In genomic region chr10:69451209-69451783, GRCh38 we compare ENCODE assay signal across 8 cellular contexts. TPM values are rescaled to one million over a fixed set of nuclear protein-coding genes. Genes with fewer than 3 reads are reported as not detected.
A peak's percentile ranks its signal among the peaks of the same experiment; 100 is the strongest.
DNase-seq lines count a peak whose midpoint lies in the region; ATAC-seq and TF ChIP-seq lines count a peak whose summit lies in the region.

TSPAN15 (plus strand) TSS chr10:69451465; CDS start chr10:69451595, 130 bp downstream.

- peak within 1 kb of the TSS; percentile 95 for H3K4me2 ChIP-seq in HCT116 (ENCODE audit: low read length)

- 0 out of 2 replicates have a peak, but pooled peaks cover 4% of the 10 kb centered on the region for H3K79me2 ChIP-seq in HCT116 (ENCODE audit: insufficient read depth, low read length)

- no peak within 1 kb of the TSS for H2AFZ ChIP-seq in HCT116 (ENCODE audit: low read depth, low read length, poor library complexity, severe bottlenecking)

- H3K4me3 ChIP-seq in HCT116 (replicated peaks in 1 of 2; ENCODE audit: low read depth in 1 of 2, low read length in 2 of 2) (peak within 1 kb of the TSS; percentile 73 to 82), right cardiac atrium (ENCODE audit: low read length) (peak within 1 kb of the TSS; percentile 80), prostate gland (peak within 1 kb of the TSS; percentile 60 to 73), upper lobe of left lung (peak within 1 kb of the TSS; percentile 42 to 83 (median 70))

- H4K20me1 ChIP-seq in HCT116 (ENCODE audit: insufficient read depth) = no peaks in the 10 kb centered on the region

- ATAC-seq in HCT116 (peak; percentile 84), right cardiac atrium (peak; percentile 97), upper lobe of left lung (ENCODE audit: low FRiP score in 2 of 2) (peak; percentile 91 to 96)

- H3K36me3 ChIP-seq in HCT116 (ENCODE audit: control insufficient read depth in 1 of 2, insufficient read depth in 2 of 2, low read length in 2 of 2) (no peaks in the 10 kb centered on the region), prostate gland (no peaks in the 10 kb centered on the region), upper lobe of left lung (no peaks in the 10 kb centered on the region)

- H3K9me3 ChIP-seq in HCT116 (ENCODE audit: control insufficient read depth in 1 of 2, insufficient read depth in 1 of 2, low read depth in 1 of 2, low read length in 2 of 2) (no peaks in the 10 kb centered on the region), right cardiac atrium (ENCODE audit: control insufficient read depth, low read length) (no peaks in the 10 kb centered on the region), prostate gland (no peaks in the 10 kb centered on the region), upper lobe of left lung (no peaks in the 10 kb centered on the region)

- TF ChIP-seq RAD21 in HCT116 (IDR thresholded peaks at IDR 0.05; ENCODE audit: low read depth) = no peak

- H3K9ac ChIP-seq in HCT116 (ENCODE audit: low read length) = peak within 1 kb of the TSS; percentile 68

- WGBS in right cardiac atrium = 1% methylated on average over 45 of the region's 45 CpGs
- WGBS in prostate gland = 1% methylated on average over 44 of the region's 45 CpGs
- 0 to 1% methylated on average over 6 to 28 of the region's 45 CpGs for WGBS in upper lobe of left lung, 2 donors

- peak; percentile 50 for DNase-seq in DMS79 (lab: John Stamatoyannopoulos, UW)
- DNase-seq in HCT116 (ENCODE audit: low read depth, low spot score) = peak; percentile 75
- DNase-seq in NCI-H1417 (lab: John Stamatoyannopoulos, UW) = peak; percentile 81 to 89 (median 89)
- peak; percentile 54 to 85 (median 73) for DNase-seq in T-helper 2 cell
- DNase-seq in amygdala (lab: John Stamatoyannopoulos, UW) = peak; percentile 37 to 97 (median 88)
- peak; percentile 88 to 96 (median 96) for DNase-seq in right cardiac atrium
- DNase-seq in prostate gland (ENCODE audit: low spot score) = peak; percentile 92
- DNase-seq in upper lobe of left lung = peak; percentile 94 to 97

- H3K27me3 ChIP-seq in HCT116 (ENCODE audit: insufficient read depth, low read length) = no peaks in the 10 kb centered on the region
- H3K27me3 ChIP-seq in right cardiac atrium (ENCODE audit: control insufficient read depth, insufficient read depth) = no peaks in the 10 kb centered on the region
- H3K27me3 ChIP-seq in prostate gland (replicated peaks; ENCODE audit: insufficient read depth) = no peaks in the 10 kb centered on the region
- no peaks in the 10 kb centered on the region for H3K27me3 ChIP-seq in upper lobe of left lung

- peaks cover 35 to 64% of the 10 kb centered on the region in 2 experiments for H3K4me1 ChIP-seq in HCT116 (ENCODE audit: control insufficient read depth in 1 of 2, insufficient read depth in 2 of 2, low read length in 2 of 2)
- no peaks in the 10 kb centered on the region for H3K4me1 ChIP-seq in right cardiac atrium (ENCODE audit: control insufficient read depth, insufficient read depth, low read length)
- H3K4me1 ChIP-seq in prostate gland (replicated peaks) = peaks cover 6% of the 10 kb centered on the region
- H3K4me1 ChIP-seq in upper lobe of left lung = peaks cover 32 to 62% (median 42%) of the 10 kb centered on the region in 4 donors

- intact Hi-C loops in HCT116 (cut with micrococcal nuclease) (loop anchor here (10.0 kb wide), 1 partner anchor 54 kb away; no protein-coding TSS in a partner anchor), right cardiac atrium (cut with DNase I) (no loop called here), prostate gland (cut with DNase I) (loop anchor here (2.0 to 5.0 kb wide), 2 partner anchors 36 to 56 kb away; no protein-coding TSS in a partner anchor)

- no peak for TF ChIP-seq EP300 in upper lobe of left lung (IDR thresholded peaks at IDR 0.05)

- TF ChIP-seq POLR2A in HCT116 (IDR thresholded peaks at IDR 0.05; ENCODE audit: borderline replicate concordance, extremely low read depth, insufficient read depth, insufficient read length) (no peak), prostate gland (IDR thresholded peaks at IDR 0.05) (peak; percentile 85), upper lobe of left lung (IDR thresholded peaks at IDR 0.05) (peak in 3 of 4 donors; percentile 48 to 74 (median 74))

- TF ChIP-seq CTCF in HCT116 (IDR thresholded peaks at IDR 0.05 in 2 of 3, conservative IDR thresholded peaks at IDR 0.05 in 1 of 3; ENCODE audit: borderline replicate concordance in 1 of 3, insufficient read depth in 1 of 3, low read depth in 2 of 3, low read length in 2 of 3) (no peak), prostate gland (IDR thresholded peaks at IDR 0.05) (peak in 2 of 4 experiments; percentile 31 to 61), upper lobe of left lung (IDR thresholded peaks at IDR 0.05) (no peak)

- RAD21 ChIA-PET in HCT116 (lab: Charles Lee; ENCODE audit: low non-redundant PET in 1 of 2, low total read pairs in 2 of 2, uncharacterized antibody in 2 of 2, unreplicated experiment in 2 of 2) = interaction anchor here in 1 of 2 experiments (1.0 kb wide), 1 partner anchor 56 kb away, joined by 9 read pairs; no protein-coding TSS in a partner anchor

- peak within 1 kb of the TSS; percentile 58 for H3K27ac ChIP-seq in HCT116 (ENCODE audit: low read depth, low read length)
- H3K27ac ChIP-seq in right cardiac atrium (ENCODE audit: low read length) = peak within 1 kb of the TSS; percentile 10
- H3K27ac ChIP-seq in prostate gland = peak within 1 kb of the TSS; percentile 84 to 88
- peak within 1 kb of the TSS; percentile 76 to 90 (median 81) for H3K27ac ChIP-seq in upper lobe of left lung

- POLR2A ChIA-PET in HCT116 (lab: Charles Lee) = no interaction called here

- no peaks in the 10 kb centered on the region for H3K9me2 ChIP-seq in HCT116 (ENCODE audit: insufficient read depth)

- CTCF ChIA-PET in HCT116 (lab: Charles Lee) = interaction anchor here (1.1 to 4.1 kb wide), 3 partner anchors 12 to 56 kb away, joined by 3 to 21 read pairs (median 14); no protein-coding TSS in a partner anchor

- no TSS peak for BruUV-seq in HCT116 (replicated peaks; lab: Mats Ljungman, UMichigan)

TF ChIP-seq in HCT116, 20 proteins besides CTCF, POLR2A, EP300 and RAD21 (continues in another document):
- TF ChIP-seq YY1 (IDR thresholded peaks at IDR 0.05; ENCODE audit: extremely low read depth, insufficient replicate concordance, low read depth, low read length) (peak; percentile 28), FOSL1 (IDR thresholded peaks at IDR 0.05; ENCODE audit: low read depth) (no peak), ZBTB33 (IDR thresholded peaks at IDR 0.05; ENCODE audit: extremely low read depth, insufficient replicate concordance, low read length) (no peak), SP1 (IDR thresholded peaks at IDR 0.05; ENCODE audit: low read depth) (peak; percentile 94), SIN3A (IDR thresholded peaks at IDR 0.05; ENCODE audit: low read depth) (peak; percentile 36; the same call in 1 of the 2 replicates), POLR2AphosphoS5 (IDR thresholded peaks at IDR 0.05; ENCODE audit: low read depth, low read length) (peak; percentile 47; the same call in 1 of the 2 replicates), CEBPB (IDR thresholded peaks at IDR 0.05; ENCODE audit: low read depth) (no peak), REST (IDR thresholded peaks at IDR 0.05; ENCODE audit: low read depth) (no peak), EGR1 (IDR thresholded peaks at IDR 0.05; ENCODE audit: low read depth) (peak; percentile 44), ATF3 (IDR thresholded peaks at IDR 0.05) (no peak), ELF1 (IDR thresholded peaks at IDR 0.05; ENCODE audit: borderline replicate concordance, low read depth) (no peak)

RNA-seq across cellular contexts. Expression of gene TSPAN15, which starts in this region (rescaled TPM):
- 16.0 TPM for total RNA-seq in HCT116 (2021; ENCODE audit: unreplicated experiment)
- 30.7 and 42.6 TPM in 2 replicates for polyA plus RNA-seq in HCT116 (2012)
- total RNA-seq in right cardiac atrium = 1 to 10 TPM; 5.3 to 8.7 (median 7.4) TPM
- polyA plus RNA-seq in right cardiac atrium = 11.5 TPM
- 10 to 100 TPM; 78.8 to 85.3 TPM for total RNA-seq in prostate gland
- 10 to 100 TPM; 19.9 to 69.5 (median 63.0) TPM for total RNA-seq in upper lobe of left lung

Comparison
In these comparisons a context has a peak if more than half of its experiments do, and no peak if none do; other contexts are left out.
1. Peak in every context shown above with its lines: DNase-seq, ATAC-seq, H3K4me3 ChIP-seq and H3K27ac ChIP-seq.
2. H3K27ac ChIP-seq: peak in every context shown above with its lines; median percentile 86 in prostate gland; 81 in upper lobe of left lung; 58 in HCT116; 10 in right cardiac atrium.
3. intact Hi-C loops: an anchor here in HCT116 (10.0 kb wide) and prostate gland (2.0 to 5.0 kb wide); none called in right cardiac atrium.